16 cellular contexts compared by ENCODE assay signal in the genomic region with DNA sequence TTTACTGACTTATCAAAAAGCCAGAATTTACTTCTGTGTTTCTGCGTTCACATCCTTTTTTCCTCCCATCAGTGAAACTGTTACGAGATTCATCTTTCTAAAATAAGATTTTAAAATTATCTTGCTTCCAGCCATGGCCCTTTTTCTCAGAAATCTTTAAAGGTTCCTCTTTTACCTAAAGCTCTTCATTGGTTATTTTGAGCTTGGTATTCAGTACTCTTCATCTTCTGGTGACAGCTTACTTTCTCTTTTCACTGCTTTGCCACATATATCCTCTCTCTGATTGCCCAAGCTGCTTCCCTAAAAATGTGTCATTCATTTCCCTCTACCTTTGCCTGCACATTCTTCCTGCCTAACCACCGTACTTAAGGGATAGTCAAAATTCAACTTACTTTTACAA. TPM values are rescaled to one million over a fixed set of nuclear protein-coding genes. Genes with fewer than 3 reads are reported as not detected.
DNase-seq lines count a peak whose midpoint lies in the region; ATAC-seq and TF ChIP-seq lines count a peak whose summit lies in the region.
"Had no signal": no experiment of that assay in that cellular context is flagged by ENCODE, and none has a peak within 500 bp of the region (broad histone marks: within the 10 kb centered on the region; RNA-seq: fewer than 3 reads in every experiment).

No MANE protein-coding gene starts in this region.

- H3K36me3 Mint-ChIP-seq in activated naive CD8-positive, alpha-beta T cell treated with anti-CD3 and anti-CD28 coated beads, Interleukin-2, amount 10 ng/mL, durations not matched to agents 7 days and 5 days: peaks cover 56% of the 10 kb centered on the region
- peaks cover 20% of the 10 kb centered on the region for H3K36me3 Mint-ChIP-seq in WTC11

- peak overlapping the region; percentile 60 for H3K4me3 Mint-ChIP-seq in activated naive CD8-positive, alpha-beta T cell treated with anti-CD3 and anti-CD28 coated beads, Interleukin-2, amount 10 ng/mL, durations not matched to agents 7 days and 5 days
- no peak overlapping the region for H3K4me3 Mint-ChIP-seq in WTC11

- intact Hi-C loops in sciatic nerve (cut with DNase I): no loop called here

- no peaks in the 10 kb centered on the region for H3K9me3 Mint-ChIP-seq in activated naive CD8-positive, alpha-beta T cell treated with anti-CD3 and anti-CD28 coated beads, Interleukin-2, amount 10 ng/mL, durations not matched to agents 7 days and 5 days
- H3K9me3 Mint-ChIP-seq in WTC11: no peaks in the 10 kb centered on the region
- H3K9me3 Mint-ChIP-seq: T-helper 2 cell treated with Interferon-gamma antibody and Interleukin-4, amounts not matched to agents 5 μg/mL and 100 μg/mL, for 36 hours had no signal

- no peak for TF ChIP-seq POLR2A in GM18505 (IDR thresholded peaks at IDR 0.05; ENCODE audit: borderline replicate concordance, extremely low read depth, insufficient read depth, insufficient read length)

- no peak overlapping the region for H3K4me3 ChIP-seq in OCI-LY1 (ENCODE audit: low read depth, low read length, poor library complexity, severe bottlenecking)
- H3K4me3 ChIP-seq: sigmoid colon had no signal

- H3K27ac Mint-ChIP-seq in activated naive CD8-positive, alpha-beta T cell treated with anti-CD3 and anti-CD28 coated beads, Interleukin-2, amount 10 ng/mL, durations not matched to agents 7 days and 5 days: peak overlapping the region; percentile 71
- no peak overlapping the region for H3K27ac Mint-ChIP-seq in WTC11

- no peaks in the 10 kb centered on the region for H3K27me3 ChIP-seq in OCI-LY1 (ENCODE audit: insufficient read depth, low read length)
- H3K27me3 ChIP-seq: sigmoid colon had no signal

- H4K20me1 ChIP-seq in OCI-LY1 (ENCODE audit: insufficient read depth, low read length): no peaks in the 10 kb centered on the region

- no peaks in the 10 kb centered on the region for H3K9me3 ChIP-seq in OCI-LY1 (ENCODE audit: low read length)
- H3K9me3 ChIP-seq: Caco-2, sigmoid colon had no signal

- ATAC-seq in GM19351 (IDR thresholded peaks at IDR 0.05; ENCODE audit: unreplicated experiment): peak; percentile 47
- peak; percentile 43 for ATAC-seq in activated naive CD8-positive, alpha-beta T cell treated with anti-CD3 and anti-CD28 coated beads, Interleukin-2, amount 10 ng/mL, durations not matched to agents 7 days and 5 days (ENCODE audit: low read depth)
- ATAC-seq in sciatic nerve: peak; percentile 22
- ATAC-seq in GM18505 (IDR thresholded peaks at IDR 0.05; ENCODE audit: unreplicated experiment): no peak
- ATAC-seq in HG03135 (IDR thresholded peaks at IDR 0.05; ENCODE audit: unreplicated experiment): no peak
- no peak for ATAC-seq in WTC11
- ATAC-seq: HCT116, Panc1 had no signal

- no peak overlapping the region for H2AFZ ChIP-seq in OCI-LY1 (ENCODE audit: low read length)

- no peaks in the 10 kb centered on the region for H3K79me2 ChIP-seq in OCI-LY1 (ENCODE audit: insufficient read depth, low read length)

- H3F3A ChIP-seq in OCI-LY1 (ENCODE audit: insufficient read depth, low read length): no peaks in the 10 kb centered on the region

- no peaks in the 10 kb centered on the region for H3K9me2 ChIP-seq in OCI-LY1 (ENCODE audit: low read depth, low read length)

- CTCF ChIA-PET in WTC11 (lab: Charles Lee): interaction anchor here (1.0 kb wide), 1 partner anchor 139 kb away, joined by 3 read pairs; no protein-coding TSS in a partner anchor

- H3K9ac ChIP-seq in OCI-LY1 (ENCODE audit: low read length): no peak overlapping the region

- peaks cover 47% of the 10 kb centered on the region for H3K4me1 ChIP-seq in OCI-LY1 (ENCODE audit: insufficient read depth, low read length, severe bottlenecking)
- H3K4me1 ChIP-seq: Caco-2 had no signal

- H3K4me2 ChIP-seq in OCI-LY1 (ENCODE audit: low read length): no peak overlapping the region; the same call in 1 of the 2 replicates

- H3K27ac ChIP-seq in OCI-LY1 (ENCODE audit: low read depth, low read length, poor library complexity, severe bottlenecking): peak overlapping the region; percentile 76

- POLR2A ChIA-PET in activated naive CD8-positive, alpha-beta T cell treated with anti-CD3 and anti-CD28 coated beads, Interleukin-2, amount 10 ng/mL, durations not matched to agents 7 days and 5 days (lab: Charles Lee): interaction anchor here (0.8 to 1.2 kb wide), 4 partner anchors 11 to 136 kb away, joined by 3 to 4 read pairs (median 4); no protein-coding TSS in a partner anchor
- POLR2A ChIA-PET in WTC11 (lab: Charles Lee): no interaction called here

- no peaks in the 10 kb centered on the region for H3K27me3 Mint-ChIP-seq in activated naive CD8-positive, alpha-beta T cell treated with anti-CD3 and anti-CD28 coated beads, Interleukin-2, amount 10 ng/mL, durations not matched to agents 7 days and 5 days
- no peaks in the 10 kb centered on the region for H3K27me3 Mint-ChIP-seq in WTC11 (ENCODE audit: low read depth)

- TF ChIP-seq CTCF in OCI-LY1 (IDR thresholded peaks at IDR 0.05; ENCODE audit: low read length): no peak
- no peak for TF ChIP-seq CTCF in WTC11 (IDR thresholded peaks at IDR 0.05)

- no peak for DNase-seq in activated naive CD8-positive, alpha-beta T cell treated with anti-CD3 and anti-CD28 coated beads, Interleukin-2, amount 10 ng/mL, durations not matched to agents 7 days and 5 days
- DNase-seq in sciatic nerve (ENCODE audit: low spot score) (no peak), WTC11 (ENCODE audit: low spot score) (no peak)
- DNase-seq: amniotic stem cell, Caco-2, head of caudate nucleus, NCI-H1092 treated with DMSO at 0.1 percent for 48 hours, NCI-H226, sigmoid colon had no signal

- peaks cover 52% of the 10 kb centered on the region for H3K4me1 Mint-ChIP-seq in activated naive CD8-positive, alpha-beta T cell treated with anti-CD3 and anti-CD28 coated beads, Interleukin-2, amount 10 ng/mL, durations not matched to agents 7 days and 5 days
- H3K4me1 Mint-ChIP-seq in WTC11: peaks cover 4% of the 10 kb centered on the region

- H3K36me3 ChIP-seq in OCI-LY1 (ENCODE audit: insufficient read depth, low read length): peaks cover 55% of the 10 kb centered on the region; the same call in 1 of the 2 replicates

TF ChIP-seq in WTC11, 78 proteins besides CTCF, POLR2A, EP300 and RAD21:
- TF ChIP-seq HMGXB4 (CRISPR knock-in tag; IDR thresholded peaks at IDR 0.05): no peak

RNA-seq across cellular contexts. Expression of gene TGFBR1, which starts 32.3 kb away (rescaled TPM):
- 10 to 100 TPM; 82.7 to 83.5 TPM for total RNA-seq in activated naive CD8-positive, alpha-beta T cell treated with anti-CD3 and anti-CD28 coated beads, Interleukin-2, amount 10 ng/mL, durations not matched to agents 7 days and 5 days
- 71.3 TPM for total RNA-seq in sciatic nerve
- total RNA-seq in WTC11 (2021): 39.0 to 44.6 TPM (median 42.4 TPM) in 3 replicates

Comparison
In these comparisons a context has a peak if more than half of its experiments do, and no peak if none do; other contexts are left out.
1. ATAC-seq: peak in GM19351 (single experiment), activated naive CD8-positive, alpha-beta T cell treated with anti-CD3 and anti-CD28 coated beads, Interleukin-2, amount 10 ng/mL, durations not matched to agents 7 days and 5 days (single experiment) and sciatic nerve (single experiment); none in GM18505 (single experiment), HG03135 (single experiment) and WTC11 (single experiment).